In the genomic region with DNA sequence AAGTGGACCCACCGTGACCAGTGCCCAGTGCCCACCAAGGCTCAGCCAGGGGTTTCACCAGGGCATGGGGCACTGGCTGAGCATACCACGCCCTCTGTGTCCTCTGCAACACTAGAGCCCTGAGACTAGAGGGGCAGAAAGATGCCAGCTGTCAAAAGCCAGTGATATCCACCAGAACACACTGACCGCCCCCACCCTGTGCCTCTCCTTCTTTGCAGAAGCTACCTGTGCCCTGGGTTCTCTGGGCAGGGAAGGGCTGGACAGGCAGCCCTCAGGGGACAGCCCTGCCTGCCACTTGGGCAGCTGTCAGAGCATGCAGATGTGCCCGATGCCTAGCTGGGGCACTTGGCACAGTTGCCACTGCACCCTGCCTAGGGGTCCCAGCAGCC, we compare ENCODE assay signal across 8 cellular contexts. TPM values are rescaled to one million over a fixed set of nuclear protein-coding genes. Genes with fewer than 3 reads are reported as not detected.
DNase-seq lines count a peak whose midpoint lies in the region; ATAC-seq and TF ChIP-seq lines count a peak whose summit lies in the region.

No MANE protein-coding gene starts in this region.

- intact Hi-C loops in activated CD8-positive, alpha-beta T cell treated with anti-CD3 and anti-CD28 coated beads for 36 hours (cut with micrococcal nuclease): loop anchor here (5.0 kb wide), 1 partner anchor 39 kb away; no protein-coding TSS in a partner anchor
- intact Hi-C loops in left cardiac atrium (cut with DNase I): loop anchor here in 1 of 2 donors (2.0 kb wide), 1 partner anchor 76 kb away; no protein-coding TSS in a partner anchor

- POLR2A ChIA-PET in activated CD8-positive, alpha-beta T cell treated with anti-CD3 and anti-CD28 coated beads for 36 hours (lab: Charles Lee): interaction anchor here (0.6 to 9.2 kb wide), 20 partner anchors 9 to 581 kb away, joined by 3 to 116 read pairs (median 6); partner anchors contain the start of gene C10orf105

- H3K4me3 ChIP-seq in skeletal muscle cell (ENCODE audit: low read depth, low read length): peak overlapping the region; percentile 51

- H3K9me3 ChIP-seq in H9 (ENCODE audit: control insufficient read depth, low read depth, low read length): no peaks in the 10 kb centered on the region

- H3K14ac ChIP-seq in H9 (ENCODE audit: insufficient read depth, low read length): peak overlapping the region; percentile 24; the same call in 1 of the 2 replicates

- H2BK5ac ChIP-seq in H9 (ENCODE audit: insufficient read length, low read length): no peak overlapping the region

- peak overlapping the region; percentile 51 for H3K4me2 ChIP-seq in H9 (ENCODE audit: insufficient read depth, insufficient read length, low read length)

- no peaks in the 10 kb centered on the region for H3K23me2 ChIP-seq in H9 (ENCODE audit: insufficient read length, low read depth, low read length, poor library complexity, severe bottlenecking)

- H2BK15ac ChIP-seq in H9 (ENCODE audit: low read depth, low read length): no peak overlapping the region

- no peak overlapping the region for H2BK12ac ChIP-seq in H9 (ENCODE audit: insufficient read length, low read depth, low read length)

- H3K9ac ChIP-seq in H9 (ENCODE audit: extremely low read depth, insufficient read length, low read length): no peak overlapping the region

- no peak overlapping the region for H2BK20ac ChIP-seq in H9 (ENCODE audit: low read depth, low read length, poor library complexity, severe bottlenecking)

- H3K27me3 Mint-ChIP-seq in H9 (ENCODE audit: low read depth): peaks cover 39% of the 10 kb centered on the region
- no peaks in the 10 kb centered on the region for H3K27me3 Mint-ChIP-seq in activated CD8-positive, alpha-beta T cell treated with anti-CD3 and anti-CD28 coated beads for 36 hours

- peaks cover 3 to 4% of the 10 kb centered on the region in 2 experiments; a peak in 2 of 4 replicates for H3K4me1 Mint-ChIP-seq in H9
- peaks cover 71% of the 10 kb centered on the region for H3K4me1 Mint-ChIP-seq in activated CD8-positive, alpha-beta T cell treated with anti-CD3 and anti-CD28 coated beads for 36 hours (ENCODE audit: low read depth)

- no CpG with 5 or more reads among the region's 4 CpGs for WGBS in H9 (ENCODE audit: extremely low coverage, insufficient read length, low lambda C conversion rate)

- no peak overlapping the region for H2AK5ac ChIP-seq in H9 (ENCODE audit: insufficient read length, low read length)

- H4K20me1 ChIP-seq in H9 (ENCODE audit: control insufficient read depth, insufficient read depth, insufficient read length): no peaks in the 10 kb centered on the region

- H4K5ac ChIP-seq in H9 (ENCODE audit: insufficient read length, low read depth, low read length): no peak overlapping the region

- H3K36me3 Mint-ChIP-seq in H9 (ENCODE audit: insufficient read depth in 1 of 3, low read depth in 3 of 3): no peaks in the 10 kb centered on the region; a peak in 1 of 7 replicates
- peaks cover 31% of the 10 kb centered on the region for H3K36me3 Mint-ChIP-seq in activated CD8-positive, alpha-beta T cell treated with anti-CD3 and anti-CD28 coated beads for 36 hours (ENCODE audit: low read depth)

- no peak overlapping the region for H3K56ac ChIP-seq in H9 (ENCODE audit: insufficient read length, low read depth, low read length)

- no peak overlapping the region for H3K23ac ChIP-seq in H9 (ENCODE audit: insufficient read length, low read depth, low read length)

- no peak overlapping the region for H3T11ph ChIP-seq in H9 (ENCODE audit: low read length)

- CTCF ChIA-PET in activated CD8-positive, alpha-beta T cell treated with anti-CD3 and anti-CD28 coated beads for 36 hours (lab: Charles Lee): interaction anchor here (0.9 to 10.5 kb wide), 29 partner anchors 9 to 395 kb away, joined by 3 to 108 read pairs (median 6); no protein-coding TSS in a partner anchor

- no peaks in the 10 kb centered on the region for H3K79me2 ChIP-seq in H9 (ENCODE audit: insufficient read depth, low read length)

- no peak overlapping the region for H3K27ac Mint-ChIP-seq in H9
- peak overlapping the region; percentile 95 for H3K27ac Mint-ChIP-seq in activated CD8-positive, alpha-beta T cell treated with anti-CD3 and anti-CD28 coated beads for 36 hours

- no peak overlapping the region for H4K91ac ChIP-seq in H9 (ENCODE audit: insufficient read length, low read depth, low read length)

- H4K8ac ChIP-seq in H9 (replicated peaks; ENCODE audit: insufficient read length, low read depth, low read length): no peak overlapping the region

- no peak overlapping the region for H3K18ac ChIP-seq in H9 (ENCODE audit: insufficient read length, low read depth, low read length)

- peaks cover 5% of the 10 kb centered on the region; the same call in 1 of the 2 replicates for H3K27me3 ChIP-seq in H9 (ENCODE audit: insufficient read depth, low read length)

- no peak overlapping the region for H3K4ac ChIP-seq in H9 (ENCODE audit: low read depth, low read length)

- DNase-seq in H9 (no peak), left cardiac atrium (no peak), skeletal muscle cell (ENCODE audit: low read depth) (no peak), amniotic stem cell (lab: John Stamatoyannopoulos, UW) (no peak), NCI-H524 (lab: John Stamatoyannopoulos, UW) (no peak), NCI-H2171 (lab: John Stamatoyannopoulos, UW) (no peak)
- DNase-seq in activated CD8-positive, alpha-beta T cell treated with anti-CD3 and anti-CD28 coated beads for 36 hours: no peak

- H2AFZ ChIP-seq in H9 (ENCODE audit: low read length): no peak overlapping the region

- peaks cover 0 to 3% of the 10 kb centered on the region in 2 experiments; a peak in 1 of 5 replicates for H3K9me3 Mint-ChIP-seq in H9
- H3K9me3 Mint-ChIP-seq in activated CD8-positive, alpha-beta T cell treated with anti-CD3 and anti-CD28 coated beads for 36 hours: peaks cover 3% of the 10 kb centered on the region

- ATAC-seq in activated CD8-positive, alpha-beta T cell treated with anti-CD3 and anti-CD28 coated beads for 36 hours: no peak
- ATAC-seq in left cardiac atrium (peak; percentile 5 to 9), HG02970 (IDR thresholded peaks at IDR 0.05; ENCODE audit: low FRiP score, unreplicated experiment) (no peak)

- no peaks in the 10 kb centered on the region for H3K4me1 ChIP-seq in H9 (ENCODE audit: insufficient read depth, low read length)

- H3K27ac ChIP-seq in H9 (ENCODE audit: insufficient read length, low read depth, low read length): no peak overlapping the region

- peak overlapping the region; percentile 56 to 74; a peak in 4 of 5 replicates for H3K4me3 Mint-ChIP-seq in H9
- H3K4me3 Mint-ChIP-seq in activated CD8-positive, alpha-beta T cell treated with anti-CD3 and anti-CD28 coated beads for 36 hours: peak overlapping the region; percentile 91

- H3K79me1 ChIP-seq in H9 (ENCODE audit: insufficient read depth, low read depth, low read length, poor library complexity, severe bottlenecking): no peaks in the 10 kb centered on the region

- H2BK120ac ChIP-seq in H9 (ENCODE audit: low read depth, low read length, poor library complexity, severe bottlenecking): no peak overlapping the region

- no peak for TF ChIP-seq CTCF in H9 (conservative IDR thresholded peaks at IDR 0.05)
- TF ChIP-seq CTCF in activated CD8-positive, alpha-beta T cell treated with anti-CD3 and anti-CD28 coated beads for 36 hours (IDR thresholded peaks at IDR 0.05): no peak

RNA-seq across cellular contexts. Expression of gene VSIR, which starts 0.5 kb away (rescaled TPM):
- total RNA-seq in H9 (2021) (0.11 and 0.31 TPM in 2 replicates), left cardiac atrium (10 to 100 TPM; 40.6 to 65.3 TPM)
- total RNA-seq in activated CD8-positive, alpha-beta T cell treated with anti-CD3 and anti-CD28 coated beads for 36 hours: 10 to 100 TPM; 59.6 to 61.0 TPM

RNA-seq across cellular contexts. Expression of gene C10orf105, which starts 53.2 kb away (rescaled TPM):
- total RNA-seq in H9 (2021) (0.24 and 0.26 TPM in 2 replicates), left cardiac atrium (under 1 TPM; 0.27 to 0.47 TPM)
- total RNA-seq in activated CD8-positive, alpha-beta T cell treated with anti-CD3 and anti-CD28 coated beads for 36 hours: under 1 TPM; 0.16 to 0.27 TPM

Comparison
In these comparisons a context has a peak if more than half of its experiments do, and no peak if none do; other contexts are left out.
1. ATAC-seq: peak in left cardiac atrium (2 of 2); none in activated CD8-positive, alpha-beta T cell treated with anti-CD3 and anti-CD28 coated beads for 36 hours (single experiment) and HG02970 (single experiment).
2. RNA of gene VSIR, which starts 0.5 kb away (total RNA-seq): 40.6 to 65.3 TPM in left cardiac atrium and 59.6 to 61.0 TPM in activated CD8-positive, alpha-beta T cell treated with anti-CD3 and anti-CD28 coated beads for 36 hours; 0.11 to 0.31 TPM in H9; every median in the first group is over 10 times any median in the second.